ENCODE assay signal across 19 cellular contexts in genomic region chr3:30531017-30531570, GRCh38.
DNase-seq lines count a peak whose midpoint lies in the region; ATAC-seq, FAIRE-seq and TF ChIP-seq lines count a peak whose summit lies in the region.
"Had no signal": no experiment of that assay in that cellular context is flagged by ENCODE, and none has a peak within 500 bp of the region (broad histone marks: within the 10 kb centered on the region; RNA-seq: fewer than 3 reads in every experiment).

No MANE protein-coding gene starts in this region.

- peak; percentile 23 to 65 for DNase-seq in Caco-2
- DNase-seq in HuH-7.5 (ENCODE audit: low spot score), result peak; percentile 21
- DNase-seq in keratinocyte (ENCODE audit: low read depth, low spot score), result no peak
- DNase-seq in trophoblast cell, result peak; percentile 81 to 82
- no peak for DNase-seq in stimulated activated CD8-positive, alpha-beta memory T cell treated with anti-CD3 and anti-CD28 coated beads, Interleukin-4, amount 100 ng/mL, for 48 hours
- DNase-seq: C1 segment of cervical spinal cord; CD4-positive, alpha-beta memory T cell; COR-L47; DMS153; DND-41; GDM1; GOT3; HFFc6 had no signal

- H3K27me3 ChIP-seq in Caco-2 (replicated peaks; ENCODE audit: control insufficient read depth, insufficient read depth, low read length) (no peaks in the 10 kb centered on the region), keratinocyte (ENCODE audit: control insufficient read depth, extremely low read depth, insufficient read depth, low read length) (no peaks in the 10 kb centered on the region), trophoblast cell (ENCODE audit: insufficient read depth, low read length) (no peaks in the 10 kb centered on the region)

- no peak overlapping the region for H4K8ac ChIP-seq in trophoblast cell (ENCODE audit: low read depth, low read length)

- H2BK12ac ChIP-seq in trophoblast cell (ENCODE audit: low read length), result no peak overlapping the region

- WGBS in trophoblast cell (ENCODE audit: extremely low coverage, insufficient coverage, insufficient read length), result no CpG with 5 or more reads among the region's 3 CpGs

- H2AFZ ChIP-seq in keratinocyte (ENCODE audit: control insufficient read depth, low read length), result no peak overlapping the region
- no peak overlapping the region for H2AFZ ChIP-seq in trophoblast cell (ENCODE audit: insufficient read depth, low read length, poor library complexity)

- no peak overlapping the region for H3K27ac Mint-ChIP-seq in Caco-2 (ENCODE audit: unreplicated experiment)
- H3K27ac Mint-ChIP-seq: CD4-positive, alpha-beta memory T cell; HFFc6 had no signal

- intact Hi-C loops in Caco-2 (cut with micrococcal nuclease; ENCODE audit: unreplicated experiment), result no loop called here

- H3K4me2 ChIP-seq in keratinocyte (ENCODE audit: control insufficient read depth, extremely low read depth, insufficient read depth, low read depth, low read length) (no peak overlapping the region), trophoblast cell (ENCODE audit: low read length) (no peak overlapping the region)

- peak; percentile 5 for FAIRE-seq in keratinocyte (lab: Jason Lieb, UNC)
- FAIRE-seq: GM12878, GM19239, H54 had no signal

- ATAC-seq in GM21619 (IDR thresholded peaks at IDR 0.05; ENCODE audit: unreplicated experiment) (no peak), HG02970 (IDR thresholded peaks at IDR 0.05; ENCODE audit: low FRiP score, unreplicated experiment) (no peak)
- ATAC-seq: GM12878 had no signal

- H3K9ac ChIP-seq in keratinocyte (ENCODE audit: control insufficient read depth, extremely low read depth, insufficient read depth, low read length) (no peak overlapping the region), trophoblast cell (ENCODE audit: low read length) (no peak overlapping the region)

- H3K4me3 Mint-ChIP-seq in Caco-2 (ENCODE audit: unreplicated experiment), result no peak overlapping the region
- H3K4me3 Mint-ChIP-seq: CD4-positive, alpha-beta memory T cell; HFFc6 had no signal

- H4K12ac ChIP-seq in trophoblast cell (ENCODE audit: low read depth, low read length), result no peak overlapping the region

- H3K27ac ChIP-seq in keratinocyte (ENCODE audit: control insufficient read depth, insufficient read depth, low read length) (no peak overlapping the region), trophoblast cell (ENCODE audit: low read depth, low read length) (peak overlapping the region; percentile 40)

- H3K4me1 Mint-ChIP-seq in Caco-2 (ENCODE audit: low read depth, unreplicated experiment), result peaks cover 21% of the 10 kb centered on the region

- H3K18ac ChIP-seq in trophoblast cell (ENCODE audit: low read length), result no peak overlapping the region

- H4K20me1 ChIP-seq in keratinocyte (ENCODE audit: control insufficient read depth, extremely low read depth, insufficient read depth, low read length), result no peaks in the 10 kb centered on the region

- H3K4me1 ChIP-seq in Caco-2 (peaks cover 16% of the 10 kb centered on the region), keratinocyte (ENCODE audit: control insufficient read depth, extremely low read depth, insufficient read depth, low read length) (peaks cover 8% of the 10 kb centered on the region), trophoblast cell (ENCODE audit: control insufficient read depth in 1 of 2, insufficient read depth in 2 of 2, low read length in 2 of 2) (peaks cover 4 to 6% of the 10 kb centered on the region in 2 experiments)
- H3K4me1 ChIP-seq: HAP-1 had no signal

- dilution Hi-C loops in keratinocyte (cut with MboI; ENCODE audit: extremely low pct_ligation_motif_present, low sequenced_read_pairs), result no loop called here

- H3K9me3 Mint-ChIP-seq in Caco-2 (ENCODE audit: unreplicated experiment), result peaks cover 17% of the 10 kb centered on the region
- H3K9me3 Mint-ChIP-seq: HFFc6 had no signal

- no peak overlapping the region for H3K23ac ChIP-seq in trophoblast cell (ENCODE audit: low read length)

- POLR2A ChIA-PET in Caco-2 (lab: Charles Lee), result no interaction called here

- no TSS peak for BruUV-seq in Caco-2 (replicated peaks; lab: Mats Ljungman, UMichigan)

- no peak overlapping the region for H4K91ac ChIP-seq in trophoblast cell (ENCODE audit: low read depth, low read length)

- CTCF ChIA-PET in Caco-2 (lab: Charles Lee), result no interaction called here

- no peak overlapping the region for H2AK5ac ChIP-seq in trophoblast cell (ENCODE audit: low read length)

- no peaks in the 10 kb centered on the region for H3K9me3 ChIP-seq in Caco-2
- no peaks in the 10 kb centered on the region for H3K9me3 ChIP-seq in keratinocyte (ENCODE audit: control insufficient read depth, low read depth, low read length)
- H3K9me3 ChIP-seq in trophoblast cell (ENCODE audit: insufficient read depth, low read depth, low read length), result no peaks in the 10 kb centered on the region
- H3K9me3 ChIP-seq: HAP-1 had no signal

- no peak overlapping the region for H2BK5ac ChIP-seq in trophoblast cell (ENCODE audit: low read depth, low read length, poor library complexity)

- H3K14ac ChIP-seq in trophoblast cell (ENCODE audit: low read length), result no peak overlapping the region

- H3K79me2 ChIP-seq in keratinocyte (ENCODE audit: control insufficient read depth, insufficient read depth, low read length) (no peaks in the 10 kb centered on the region), trophoblast cell (ENCODE audit: control insufficient read depth, insufficient read depth, low read length, poor library complexity) (no peaks in the 10 kb centered on the region)

- H3K4me3 ChIP-seq in Caco-2 (ENCODE audit: low read depth, low read length) (no peak overlapping the region), keratinocyte (ENCODE audit: control insufficient read depth in 2 of 3, extremely low read depth in 1 of 3, insufficient read depth in 2 of 3, low read depth in 1 of 3, low read length in 3 of 3) (no peak overlapping the region), trophoblast cell (ENCODE audit: low read depth, low read length) (no peak overlapping the region)
- H3K4me3 ChIP-seq: GM12878, HAP-1 had no signal

- TF ChIP-seq CTCF in Caco-2 (IDR thresholded peaks at IDR 0.05; ENCODE audit: insufficient read depth in 1 of 2, low read depth in 1 of 2, low read length in 1 of 2, severe bottlenecking in 1 of 2, unreplicated experiment in 1 of 2) (no peak), keratinocyte (optimal IDR thresholded peaks at IDR 0.05 in 1 of 3, IDR thresholded peaks at IDR 0.05 in 1 of 3, conservative IDR thresholded peaks at IDR 0.05 in 1 of 3; ENCODE audit: extremely low read depth in 1 of 3, insufficient read depth in 2 of 3, low read length in 3 of 3) (no peak)

- no peak overlapping the region for H2BK120ac ChIP-seq in trophoblast cell (ENCODE audit: insufficient read depth, low read length, poor library complexity)

- H3K36me3 ChIP-seq in Caco-2 (ENCODE audit: control insufficient read depth, insufficient read depth, low read length), result no peaks in the 10 kb centered on the region
- H3K36me3 ChIP-seq in keratinocyte (ENCODE audit: control insufficient read depth in 2 of 2, extremely low read depth in 1 of 2, insufficient read depth in 2 of 2, low read length in 2 of 2), result no peaks in the 10 kb centered on the region
- H3K36me3 ChIP-seq in trophoblast cell (ENCODE audit: control insufficient read depth in 1 of 2, insufficient read depth in 2 of 2, low read length in 2 of 2), result no peaks in the 10 kb centered on the region
- H3K36me3 ChIP-seq: HAP-1 had no signal

- H3K4ac ChIP-seq in trophoblast cell (ENCODE audit: low read depth, low read length), result no peak overlapping the region

- H3K79me1 ChIP-seq in trophoblast cell (ENCODE audit: low read length), result no peaks in the 10 kb centered on the region

- no peaks in the 10 kb centered on the region for H3K27me3 Mint-ChIP-seq in Caco-2 (ENCODE audit: insufficient read depth, unreplicated experiment)
- H3K27me3 Mint-ChIP-seq: CD4-positive, alpha-beta memory T cell had no signal

- H3K36me3 Mint-ChIP-seq in Caco-2 (ENCODE audit: insufficient read depth, unreplicated experiment), result peaks cover 2% of the 10 kb centered on the region
- H3K36me3 Mint-ChIP-seq: CD4-positive, alpha-beta memory T cell had no signal

- H3K9me1 ChIP-seq in keratinocyte (ENCODE audit: control insufficient read depth, extremely low read depth, insufficient read depth, low read length), result no peaks in the 10 kb centered on the region

Comparison
In these comparisons a context has a peak if more than half of its experiments do, and no peak if none do; other contexts are left out.
1. DNase-seq: peak in Caco-2 (2 of 2), HuH-7.5 (single experiment) and trophoblast cell (2 of 2); none in keratinocyte (single experiment) and stimulated activated CD8-positive, alpha-beta memory T cell treated with anti-CD3 and anti-CD28 coated beads, Interleukin-4, amount 100 ng/mL, for 48 hours (single experiment).